ENCODE assay signal across 24 cellular contexts in the genomic region with DNA sequence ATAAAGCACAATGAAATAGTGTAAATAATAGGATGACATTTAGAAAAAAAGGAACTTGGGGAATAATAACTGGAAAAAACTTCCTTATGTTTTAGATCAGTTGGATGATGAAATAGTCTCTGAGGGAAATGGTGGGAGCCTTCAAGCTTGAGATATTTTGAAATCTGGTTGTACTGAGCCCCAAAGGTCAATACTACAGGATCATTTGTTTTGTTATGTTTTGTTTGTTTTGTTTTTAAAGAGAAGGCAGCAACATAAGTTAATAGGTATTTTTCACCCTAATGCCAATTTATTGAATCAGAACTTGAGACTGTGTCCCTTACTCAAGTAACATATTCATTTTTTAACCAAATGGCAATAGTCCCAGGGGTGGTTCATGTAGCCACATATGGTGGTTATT.
A peak's percentile ranks its signal among the peaks of the same experiment; 100 is the strongest.
DNase-seq lines count a peak whose midpoint lies in the region; ATAC-seq, FAIRE-seq and TF ChIP-seq lines count a peak whose summit lies in the region.
"Had no signal": no experiment of that assay in that cellular context is flagged by ENCODE, and none has a peak within 500 bp of the region (broad histone marks: within the 10 kb centered on the region; RNA-seq: fewer than 3 reads in every experiment).

No MANE protein-coding gene starts in this region.

- in situ Hi-C loops in HepG2 (cut with HindIII; ENCODE audit: extremely low pct_ligation_motif_present, low pct_unique_long_range_greater_than_20kb) = no loop called here

- no peaks in the 10 kb centered on the region for H3K9me3 Mint-ChIP-seq in immature natural killer cell
- H3K9me3 Mint-ChIP-seq: H9 had no signal

- H3K9me3 ChIP-seq in left ventricle myocardium inferior (replicated peaks) (no peaks in the 10 kb centered on the region), adipocyte (ENCODE audit: control insufficient read depth, low read length) (no peaks in the 10 kb centered on the region), upper lobe of left lung (no peaks in the 10 kb centered on the region), HepG2 (ENCODE audit: low read length) (no peaks in the 10 kb centered on the region)
- H3K9me3 ChIP-seq: stomach had no signal

- H3K4me3 Mint-ChIP-seq in immature natural killer cell = peak overlapping the region in 4 of 5 donors; percentile 20 to 54 (median 36)
- H3K4me3 Mint-ChIP-seq: H9 had no signal

- ATAC-seq in Right ventricle myocardium inferior (no peak), upper lobe of left lung (ENCODE audit: low FRiP score in 2 of 2) (no peak), HepG2 (no peak), GM21528 (IDR thresholded peaks at IDR 0.05; ENCODE audit: low FRiP score, unreplicated experiment) (no peak)

- TF ChIP-seq EP300 in upper lobe of left lung (IDR thresholded peaks at IDR 0.05) = no peak
- TF ChIP-seq EP300 in HepG2 (IDR thresholded peaks at IDR 0.05; ENCODE audit: low read depth in 2 of 2, low read length in 2 of 2) = no peak
- no peak for TF ChIP-seq EP300 in HepG2 (CRISPR knock-in tag; IDR thresholded peaks at IDR 0.05; ENCODE audit: borderline replicate concordance)

- H3K36me3 ChIP-seq in left ventricle myocardium inferior = no peaks in the 10 kb centered on the region
- H3K36me3 ChIP-seq in adipocyte (ENCODE audit: control insufficient read depth, insufficient read depth, low read length, severe bottlenecking) = no peaks in the 10 kb centered on the region
- H3K36me3 ChIP-seq in upper lobe of left lung = no peaks in the 10 kb centered on the region
- H3K36me3 ChIP-seq in HepG2 (replicated peaks in 1 of 2; ENCODE audit: control insufficient read depth in 1 of 2, insufficient read depth in 2 of 2, low read length in 2 of 2) = no peaks in the 10 kb centered on the region
- H3K36me3 ChIP-seq: stomach had no signal

- peak overlapping the region; percentile 60 to 92 (median 80) for H3K27ac Mint-ChIP-seq in immature natural killer cell
- H3K27ac Mint-ChIP-seq: H9 had no signal

- TF ChIP-seq RAD21 in HepG2 (CRISPR knock-in tag; IDR thresholded peaks at IDR 0.05) = no peak

- CTCF ChIA-PET in HepG2 (lab: Yijun Ruan, JAX; ENCODE audit: low intra/inter-chr PET ratio, low total read pairs) = no interaction called here

- DNase-seq in left ventricle myocardium inferior (no peak), Right ventricle myocardium inferior (ENCODE audit: missing footprints) (no peak), adipocyte (ENCODE audit: low read depth) (peak; percentile 81), immature natural killer cell (no peak), upper lobe of left lung (no peak), HepG2 (ENCODE audit: low spot score) (no peak), SW480 (ENCODE audit: low spot score) (no peak)
- DNase-seq: activated CD4-positive, alpha-beta T cell treated with anti-CD3 and anti-CD28 coated beads, Interleukin-2, amount 50 U/mL, for 1 hour; activated CD8-positive, alpha-beta memory T cell treated with anti-CD3 and anti-CD28 coated beads, Interleukin-2, amount 50 U/mL, for 4 hours; activated effector memory CD4-positive, alpha-beta T cell treated with anti-CD3 and anti-CD28 coated beads, Interleukin-2, amount 50 U/mL, for 16 hours; CD4-positive, alpha-beta memory T cell; DMS 273 treated with DMSO at 0.1 percent for 48 hours; H9; islet precursor cell; MM.1S; NCI-H524; stimulated activated CD4-positive, alpha-beta T cell treated with anti-CD3 and anti-CD28 coated beads, Interleukin-4, amount 100 ng/mL, for 4 hours; stomach had no signal

- peaks cover 66 to 80% of the 10 kb centered on the region in 2 donors for H3K4me1 Mint-ChIP-seq in immature natural killer cell
- H3K4me1 Mint-ChIP-seq: H9 had no signal

- no peak for FAIRE-seq in HepG2 (lab: Jason Lieb, UNC)
- FAIRE-seq: bronchial epithelial cell, endometrium, frontal cortex, RCC 7860 had no signal

- H3K4me3 ChIP-seq in left ventricle myocardium inferior (no peak overlapping the region), adipocyte (ENCODE audit: low read length) (no peak overlapping the region), upper lobe of left lung (no peak overlapping the region), HepG2 (replicated peaks in 1 of 3; ENCODE audit: insufficient read depth in 1 of 3, low read depth in 2 of 3, low read length in 3 of 3) (no peak overlapping the region)
- H3K4me3 ChIP-seq: stomach had no signal

- H2AFZ ChIP-seq in HepG2 (ENCODE audit: low read length) = no peak overlapping the region

- H3K27me3 Mint-ChIP-seq in immature natural killer cell (ENCODE audit: low read depth in 3 of 3) = peaks cover 2 to 8% (median 3%) of the 10 kb centered on the region in 3 donors
- H3K27me3 Mint-ChIP-seq: CD4-positive, alpha-beta memory T cell had no signal

- no peaks in the 10 kb centered on the region for H3K79me2 ChIP-seq in HepG2 (ENCODE audit: insufficient read depth, low read length)

- H3K9ac ChIP-seq in adipocyte (ENCODE audit: low read length) (no peak overlapping the region), HepG2 (ENCODE audit: insufficient read depth, low read depth, low read length) (no peak overlapping the region)

- intact Hi-C loops in left ventricle myocardium inferior (cut with micrococcal nuclease) (no loop called here), Right ventricle myocardium inferior (cut with DNase I) (no loop called here), HepG2 (cut with micrococcal nuclease; ENCODE audit: unreplicated experiment) (no loop called here)

- H3K27me3 ChIP-seq in left ventricle myocardium inferior (ENCODE audit: low read depth) (no peaks in the 10 kb centered on the region), adipocyte (replicated peaks; ENCODE audit: control insufficient read depth, insufficient read depth, low read length) (no peaks in the 10 kb centered on the region), upper lobe of left lung (no peaks in the 10 kb centered on the region), HepG2 (ENCODE audit: control insufficient read depth in 1 of 2, insufficient read depth in 2 of 2, low read length in 2 of 2) (no peaks in the 10 kb centered on the region)
- H3K27me3 ChIP-seq: stomach had no signal

- no peaks in the 10 kb centered on the region for H3K36me3 Mint-ChIP-seq in immature natural killer cell
- H3K36me3 Mint-ChIP-seq: CD4-positive, alpha-beta memory T cell had no signal

- H4K20me1 ChIP-seq in HepG2 (ENCODE audit: insufficient read depth, low read length) = no peaks in the 10 kb centered on the region

- H3K4me2 ChIP-seq in HepG2 (ENCODE audit: low read depth, low read length) = no peak overlapping the region

- H3K27ac ChIP-seq in left ventricle myocardium inferior (replicated peaks) (peak overlapping the region; percentile 3), upper lobe of left lung (peak overlapping the region; percentile 4 to 62 (median 14)), HepG2 (ENCODE audit: extremely low read length, insufficient read depth, low read length) (no peak overlapping the region)
- H3K27ac ChIP-seq: stomach, VCaP had no signal

- TF ChIP-seq POLR2A in upper lobe of left lung (IDR thresholded peaks at IDR 0.05) (no peak), HepG2 (IDR thresholded peaks at IDR 0.05; ENCODE audit: insufficient read depth in 1 of 2, low read depth in 2 of 2, low read length in 2 of 2) (no peak)

- no peak for TF ChIP-seq CTCF in left ventricle myocardium inferior (IDR thresholded peaks at IDR 0.05; ENCODE audit: borderline replicate concordance)
- TF ChIP-seq CTCF in upper lobe of left lung (IDR thresholded peaks at IDR 0.05) = no peak
- TF ChIP-seq CTCF in HepG2 (CRISPR knock-in tag; IDR thresholded peaks at IDR 0.05) = no peak

- BruUV-seq in HepG2 (replicated peaks; lab: Mats Ljungman, UMichigan) = no TSS peak

- peaks cover 12% of the 10 kb centered on the region for H3K4me1 ChIP-seq in left ventricle myocardium inferior
- peaks cover 39% of the 10 kb centered on the region for H3K4me1 ChIP-seq in adipocyte (ENCODE audit: control insufficient read depth, insufficient read depth, low read length)
- H3K4me1 ChIP-seq in upper lobe of left lung = peaks cover 13 to 23% (median 17%) of the 10 kb centered on the region in 4 donors
- no peaks in the 10 kb centered on the region for H3K4me1 ChIP-seq in HepG2 (ENCODE audit: insufficient read depth, low read length)

- POLR2A ChIA-PET in HepG2 (lab: Yijun Ruan, JAX) = no interaction called here

TF ChIP-seq in HepG2, 621 proteins besides CTCF, POLR2A, EP300 and RAD21 (continues in another document):
- no peak for TF ChIP-seq MYNN (CRISPR knock-in tag; IDR thresholded peaks at IDR 0.05; ENCODE audit: low read depth)
- TF ChIP-seq, protein P1, sequence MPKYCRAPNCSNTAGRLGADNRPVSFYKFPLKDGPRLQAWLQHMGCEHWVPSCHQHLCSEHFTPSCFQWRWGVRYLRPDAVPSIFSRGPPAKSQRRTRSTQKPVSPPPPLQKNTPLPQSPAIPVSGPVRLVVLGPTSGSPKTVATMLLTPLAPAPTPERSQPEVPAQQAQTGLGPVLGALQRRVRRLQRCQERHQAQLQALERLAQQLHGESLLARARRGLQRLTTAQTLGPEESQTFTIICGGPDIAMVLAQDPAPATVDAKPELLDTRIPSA (CRISPR knock-in tag; IDR thresholded peaks at IDR 0.05; ENCODE audit: borderline replicate concordance) = no peak
- no peak for TF ChIP-seq ZSCAN5A (CRISPR knock-in tag; IDR thresholded peaks at IDR 0.05; ENCODE audit: borderline replicate concordance)
- TF ChIP-seq MIER3 (CRISPR knock-in tag; IDR thresholded peaks at IDR 0.05; ENCODE audit: borderline replicate concordance) = no peak
- TF ChIP-seq ZNF781 (CRISPR knock-in tag; IDR thresholded peaks at IDR 0.05; ENCODE audit: borderline replicate concordance, not compliant biosample characterization) = no peak
- no peak for TF ChIP-seq MED13 (CRISPR knock-in tag; IDR thresholded peaks at IDR 0.05)
- no peak for TF ChIP-seq SP4 (CRISPR knock-in tag; IDR thresholded peaks at IDR 0.05)
